In genomic region chr3:102737353-102737752, GRCh38 we compare ENCODE assay signal across 18 cellular contexts.
DNase-seq lines count a peak whose midpoint lies in the region; ATAC-seq, FAIRE-seq and TF ChIP-seq lines count a peak whose summit lies in the region.
"Had no signal": no experiment of that assay in that cellular context is flagged by ENCODE, and none has a peak within 500 bp of the region (broad histone marks: within the 10 kb centered on the region; RNA-seq: fewer than 3 reads in every experiment).

No MANE protein-coding gene starts in this region.

- no TSS peak for BruUV-seq in A673 (replicated peaks; lab: Mats Ljungman, UMichigan)

- FAIRE-seq in kidney (lab: Jason Lieb, UNC), result no peak
- FAIRE-seq: A204.1, GM12878 had no signal

- H3K4me3 ChIP-seq in H7 (ENCODE audit: insufficient read depth, low read depth, low read length), result no peak overlapping the region
- no peak overlapping the region for H3K4me3 ChIP-seq in left ventricle myocardium inferior
- no peak overlapping the region for H3K4me3 ChIP-seq in kidney (ENCODE audit: low read length in 2 of 2)
- H3K4me3 ChIP-seq in A673 (ENCODE audit: low read depth, low read length, poor library complexity, severe bottlenecking), result no peak overlapping the region
- H3K4me3 ChIP-seq: GM12878, GM23338, HAP-1 had no signal

- TF ChIP-seq CTCF in left ventricle myocardium inferior (IDR thresholded peaks at IDR 0.05; ENCODE audit: borderline replicate concordance) (no peak), kidney (IDR thresholded peaks at IDR 0.05; ENCODE audit: borderline replicate concordance, extremely low read depth, insufficient read depth) (no peak), A673 (conservative IDR thresholded peaks at IDR 0.05; ENCODE audit: low read depth, low read length) (no peak)

- intact Hi-C loops in left ventricle myocardium inferior (cut with micrococcal nuclease) (no loop called here), kidney (cut with DNase I) (no loop called here), A673 (cut with micrococcal nuclease; ENCODE audit: unreplicated experiment) (no loop called here)

- peak; percentile 8 for DNase-seq in ELF-1 (ENCODE audit: low read depth, low spot score)
- peak; percentile 8 for DNase-seq in H7
- no peak for DNase-seq in left ventricle myocardium inferior
- DNase-seq in kidney, result peak; percentile 55
- DNase-seq in A673 (ENCODE audit: low spot score), result no peak
- DNase-seq in SIG-M5 treated with dmso at 0.1 percent for 504 hours (lab: John Stamatoyannopoulos, UW; ENCODE audit: unreplicated experiment), result no peak
- DNase-seq in CD1c-positive myeloid dendritic cell (ENCODE audit: extremely low spot score), result no peak
- DNase-seq: AML-193; CD4-positive, alpha-beta memory T cell; DMS153; DMS79 had no signal

- no peaks in the 10 kb centered on the region for H3K36me3 ChIP-seq in H7 (replicated peaks; ENCODE audit: control insufficient read depth, insufficient read depth, low read length)
- H3K36me3 ChIP-seq in left ventricle myocardium inferior, result no peaks in the 10 kb centered on the region
- H3K36me3 ChIP-seq in kidney (ENCODE audit: control insufficient read depth in 1 of 2, insufficient read depth in 2 of 2, low read length in 2 of 2), result no peaks in the 10 kb centered on the region
- no peaks in the 10 kb centered on the region for H3K36me3 ChIP-seq in A673 (ENCODE audit: insufficient read depth, low read length, poor library complexity, severe bottlenecking)
- H3K36me3 ChIP-seq: HAP-1 had no signal

- CTCF ChIA-PET in A673 (lab: Charles Lee), result no interaction called here

- H3K9me3 ChIP-seq in left ventricle myocardium inferior (replicated peaks), result no peaks in the 10 kb centered on the region
- no peaks in the 10 kb centered on the region for H3K9me3 ChIP-seq in kidney (ENCODE audit: control insufficient read depth in 1 of 2, low read length in 2 of 2)
- no peaks in the 10 kb centered on the region for H3K9me3 ChIP-seq in A673 (ENCODE audit: low read depth, low read length, poor library complexity, severe bottlenecking)
- H3K9me3 ChIP-seq: HAP-1 had no signal

- H3K9ac ChIP-seq in kidney (ENCODE audit: low read length in 2 of 2), result no peak overlapping the region
- H3K9ac ChIP-seq: KMS-11 had no signal

- H3K27ac ChIP-seq in left ventricle myocardium inferior (replicated peaks) (peak overlapping the region; percentile 67), kidney (ENCODE audit: low read depth in 2 of 2, low read length in 2 of 2) (no peak overlapping the region), A673 (ENCODE audit: low read depth, low read length, poor library complexity, severe bottlenecking) (no peak overlapping the region)
- H3K27ac ChIP-seq: C4-2B, KMS-11 had no signal

- H3K4me1 ChIP-seq in left ventricle myocardium inferior, result peaks cover 15% of the 10 kb centered on the region
- no peaks in the 10 kb centered on the region for H3K4me1 ChIP-seq in kidney (ENCODE audit: control insufficient read depth in 1 of 2, insufficient read depth in 1 of 2, low read depth in 1 of 2, low read length in 2 of 2)
- peaks cover 8% of the 10 kb centered on the region for H3K4me1 ChIP-seq in A673 (ENCODE audit: insufficient read depth, low read length, poor library complexity, severe bottlenecking)

- POLR2A ChIA-PET in A673 (lab: Charles Lee; ENCODE audit: low non-redundant PET), result no interaction called here

- no peak for ATAC-seq in GM21381 (IDR thresholded peaks at IDR 0.05; ENCODE audit: unreplicated experiment)
- ATAC-seq: GM12878, GM23338 had no signal

- no peaks in the 10 kb centered on the region for H3K27me3 ChIP-seq in H7 (ENCODE audit: control insufficient read depth, insufficient read depth, low read length)
- no peaks in the 10 kb centered on the region for H3K27me3 ChIP-seq in left ventricle myocardium inferior (ENCODE audit: low read depth)
- H3K27me3 ChIP-seq in A673 (replicated peaks; ENCODE audit: insufficient read depth, low read depth, low read length, poor library complexity), result no peaks in the 10 kb centered on the region

Comparison
In these comparisons a context has a peak if more than half of its experiments do, and no peak if none do; other contexts are left out.
1. DNase-seq: peak in ELF-1 (single experiment), H7 (single experiment) and kidney (single experiment); none in left ventricle myocardium inferior (single experiment), A673 (single experiment), SIG-M5 treated with dmso at 0.1 percent for 504 hours (single experiment) and CD1c-positive myeloid dendritic cell (single experiment).